ENCODE assay signal across 12 cellular contexts in the genomic region with DNA sequence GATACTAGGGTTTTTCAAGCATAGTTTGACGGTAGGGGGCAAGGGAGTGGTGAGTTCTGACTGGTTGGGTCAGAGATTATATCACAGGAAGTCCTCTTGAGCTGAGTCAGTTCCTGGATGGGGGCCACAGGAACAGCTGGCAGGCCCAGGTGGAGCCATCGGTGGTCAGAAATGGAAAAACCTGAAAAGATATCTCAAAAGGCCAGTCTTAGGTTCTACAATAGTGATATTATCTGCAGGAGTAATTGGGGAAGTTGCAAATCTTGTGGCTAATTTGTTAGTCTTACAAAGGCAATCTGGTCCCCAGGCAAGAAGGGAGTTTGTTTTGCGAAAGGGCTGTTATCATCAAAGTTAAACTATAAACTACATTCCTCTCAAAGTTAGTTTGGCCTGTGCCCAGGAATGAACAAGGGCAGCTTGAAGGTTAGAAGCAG.
A peak's percentile ranks its signal among the peaks of the same experiment; 100 is the strongest.
DNase-seq lines count a peak whose midpoint lies in the region; ATAC-seq and TF ChIP-seq lines count a peak whose summit lies in the region.
"Had no signal": no experiment of that assay in that cellular context is flagged by ENCODE, and none has a peak within 500 bp of the region (broad histone marks: within the 10 kb centered on the region; RNA-seq: fewer than 3 reads in every experiment).

No MANE protein-coding gene starts in this region.

- no peaks in the 10 kb centered on the region for H3K36me3 ChIP-seq in SK-N-SH (replicated peaks in 1 of 2; ENCODE audit: control insufficient read depth in 1 of 2, insufficient read depth in 2 of 2, low read length in 1 of 2)

- ATAC-seq in SK-N-SH treated with all-trans-retinoic acid at 6 μM for 48 hours: no peak
- ATAC-seq in HG03432 (IDR thresholded peaks at IDR 0.05; ENCODE audit: unreplicated experiment): peak; percentile 77
- peak; percentile 75 for ATAC-seq in stimulated activated effector memory CD8-positive, alpha-beta T cell treated with anti-CD3 and anti-CD28 coated beads, Interleukin-12 subunit alpha, Interleukin-12 subunit beta, amount 100 ng/mL, for 72 hours
- ATAC-seq: T-cell had no signal

- peaks cover 13% of the 10 kb centered on the region for H3K4me1 Mint-ChIP-seq in activated CD4-positive, alpha-beta memory T cell treated with anti-CD3 and anti-CD28 coated beads, Interleukin-2, amount 10 ng/mL, durations not matched to agents 7 days and 5 days
- peaks cover 8% of the 10 kb centered on the region for H3K4me1 Mint-ChIP-seq in stimulated activated effector memory CD8-positive, alpha-beta T cell treated with anti-CD3 and anti-CD28 coated beads, Interleukin-12 subunit alpha, Interleukin-12 subunit beta, amount 100 ng/mL, for 72 hours
- H3K4me1 Mint-ChIP-seq: activated naive CD4-positive, alpha-beta T cell treated with anti-CD3 and anti-CD28 coated beads, Interleukin-2, amount 50 U/mL, for 24 hours; nephron had no signal

- H3K4me2 ChIP-seq in SK-N-SH: no peak overlapping the region

- 13% methylated on average over 3 of the region's 3 CpGs for WGBS in SK-N-SH (ENCODE audit: low lambda C conversion rate)

- no peaks in the 10 kb centered on the region for H3K9me3 ChIP-seq in SK-N-SH

- no peaks in the 10 kb centered on the region for H3K36me3 Mint-ChIP-seq in activated CD4-positive, alpha-beta memory T cell treated with anti-CD3 and anti-CD28 coated beads, Interleukin-2, amount 10 ng/mL, durations not matched to agents 7 days and 5 days (ENCODE audit: low read depth)
- H3K36me3 Mint-ChIP-seq in stimulated activated effector memory CD8-positive, alpha-beta T cell treated with anti-CD3 and anti-CD28 coated beads, Interleukin-12 subunit alpha, Interleukin-12 subunit beta, amount 100 ng/mL, for 72 hours: no peaks in the 10 kb centered on the region
- H3K36me3 Mint-ChIP-seq: activated naive CD4-positive, alpha-beta T cell treated with anti-CD3 and anti-CD28 coated beads, Interleukin-2, amount 50 U/mL, for 24 hours; IgD-negative memory B cell; T-cell had no signal

- no peak overlapping the region for H2AFZ ChIP-seq in SK-N-SH (ENCODE audit: low read depth)

- no peak overlapping the region for H3K27ac ChIP-seq in SK-N-SH (ENCODE audit: low read depth in 2 of 2, low read length in 1 of 2)

- POLR2A ChIA-PET in SK-N-SH (lab: Yijun Ruan, JAX): no interaction called here
- POLR2A ChIA-PET in activated CD4-positive, alpha-beta memory T cell treated with anti-CD3 and anti-CD28 coated beads, Interleukin-2, amount 10 ng/mL, durations not matched to agents 7 days and 5 days (lab: Charles Lee): no interaction called here

- no peak overlapping the region for H3K9ac ChIP-seq in SK-N-SH

- H3K9me3 Mint-ChIP-seq in activated CD4-positive, alpha-beta memory T cell treated with anti-CD3 and anti-CD28 coated beads, Interleukin-2, amount 10 ng/mL, durations not matched to agents 7 days and 5 days: no peaks in the 10 kb centered on the region
- peaks cover 4% of the 10 kb centered on the region for H3K9me3 Mint-ChIP-seq in stimulated activated effector memory CD8-positive, alpha-beta T cell treated with anti-CD3 and anti-CD28 coated beads, Interleukin-12 subunit alpha, Interleukin-12 subunit beta, amount 100 ng/mL, for 72 hours
- H3K9me3 Mint-ChIP-seq: activated naive CD4-positive, alpha-beta T cell treated with anti-CD3 and anti-CD28 coated beads, Interleukin-2, amount 50 U/mL, for 24 hours; T-cell had no signal

- H3K27ac Mint-ChIP-seq in activated CD4-positive, alpha-beta memory T cell treated with anti-CD3 and anti-CD28 coated beads, Interleukin-2, amount 10 ng/mL, durations not matched to agents 7 days and 5 days: no peak overlapping the region
- H3K27ac Mint-ChIP-seq in stimulated activated effector memory CD8-positive, alpha-beta T cell treated with anti-CD3 and anti-CD28 coated beads, Interleukin-12 subunit alpha, Interleukin-12 subunit beta, amount 100 ng/mL, for 72 hours: peak overlapping the region; percentile 69
- H3K27ac Mint-ChIP-seq: activated naive CD4-positive, alpha-beta T cell treated with anti-CD3 and anti-CD28 coated beads, Interleukin-2, amount 50 U/mL, for 24 hours; T-cell had no signal

- H3K79me2 ChIP-seq in SK-N-SH (ENCODE audit: insufficient read depth): no peaks in the 10 kb centered on the region

- no peak overlapping the region for H3K4me3 ChIP-seq in SK-N-SH (ENCODE audit: low read depth in 2 of 2, low read length in 1 of 2)

- TF ChIP-seq RAD21 in SK-N-SH (IDR thresholded peaks at IDR 0.05; ENCODE audit: low read length): no peak

- no peak for TF ChIP-seq CTCF in SK-N-SH (IDR thresholded peaks at IDR 0.05)

- H3K9me2 ChIP-seq in SK-N-SH: no peaks in the 10 kb centered on the region

- no peak overlapping the region for H3K4me3 Mint-ChIP-seq in activated CD4-positive, alpha-beta memory T cell treated with anti-CD3 and anti-CD28 coated beads, Interleukin-2, amount 10 ng/mL, durations not matched to agents 7 days and 5 days
- H3K4me3 Mint-ChIP-seq in stimulated activated effector memory CD8-positive, alpha-beta T cell treated with anti-CD3 and anti-CD28 coated beads, Interleukin-12 subunit alpha, Interleukin-12 subunit beta, amount 100 ng/mL, for 72 hours: no peak overlapping the region
- H3K4me3 Mint-ChIP-seq: activated naive CD4-positive, alpha-beta T cell treated with anti-CD3 and anti-CD28 coated beads, Interleukin-2, amount 50 U/mL, for 24 hours; IgD-negative memory B cell; nephron; T-cell had no signal

- H4K20me1 ChIP-seq in SK-N-SH (ENCODE audit: insufficient read depth): no peaks in the 10 kb centered on the region

- CTCF ChIA-PET in SK-N-SH (lab: Yijun Ruan, JAX): interaction anchor here (1.0 to 1.1 kb wide), 2 partner anchors 10 to 60 kb away, joined by 3 to 8 read pairs; no protein-coding TSS in a partner anchor
- CTCF ChIA-PET in activated CD4-positive, alpha-beta memory T cell treated with anti-CD3 and anti-CD28 coated beads, Interleukin-2, amount 10 ng/mL, durations not matched to agents 7 days and 5 days (lab: Charles Lee): no interaction called here

- no peak for TF ChIP-seq EP300 in SK-N-SH (IDR thresholded peaks at IDR 0.05; ENCODE audit: borderline replicate concordance in 1 of 2, low read depth in 1 of 2, low read length in 1 of 2)

- H3K27me3 Mint-ChIP-seq in activated CD4-positive, alpha-beta memory T cell treated with anti-CD3 and anti-CD28 coated beads, Interleukin-2, amount 10 ng/mL, durations not matched to agents 7 days and 5 days: no peaks in the 10 kb centered on the region
- H3K27me3 Mint-ChIP-seq: activated naive CD4-positive, alpha-beta T cell treated with anti-CD3 and anti-CD28 coated beads, Interleukin-2, amount 50 U/mL, for 24 hours; IgD-negative memory B cell had no signal

- no peaks in the 10 kb centered on the region for H3K27me3 ChIP-seq in SK-N-SH (ENCODE audit: insufficient read depth)

- no peaks in the 10 kb centered on the region for H3F3A ChIP-seq in SK-N-SH (replicated peaks; ENCODE audit: insufficient read depth)

- H3K4me1 ChIP-seq in SK-N-SH (ENCODE audit: control insufficient read depth in 1 of 2, insufficient read depth in 2 of 2, low read depth in 1 of 2, low read length in 1 of 2): no peaks in the 10 kb centered on the region

- DNase-seq in SK-N-SH: no peak
- DNase-seq in activated CD4-positive, alpha-beta memory T cell treated with anti-CD3 and anti-CD28 coated beads, Interleukin-2, amount 10 ng/mL, durations not matched to agents 7 days and 5 days: peak; percentile 16
- no peak for DNase-seq in stimulated activated effector memory CD8-positive, alpha-beta T cell treated with anti-CD3 and anti-CD28 coated beads, Interleukin-12 subunit alpha, Interleukin-12 subunit beta, amount 100 ng/mL, for 72 hours (ENCODE audit: low spot score in 2 of 2)
- DNase-seq in kidney glomerular epithelial cell (lab: John Stamatoyannopoulos, UW): no peak
- no peak for DNase-seq in superior temporal gyrus (ENCODE audit: extremely low spot score)
- DNase-seq in NK-92 (lab: John Stamatoyannopoulos, UW; ENCODE audit: unreplicated experiment): no peak

TF ChIP-seq in SK-N-SH, 30 proteins besides CTCF, POLR2A, EP300 and RAD21 (continues in another document):
- no peak for TF ChIP-seq MEF2A (IDR thresholded peaks at IDR 0.05; ENCODE audit: borderline replicate concordance, low read depth)
- TF ChIP-seq EZH2phosphoT487 (IDR thresholded peaks at IDR 0.05; ENCODE audit: borderline replicate concordance, low read depth): no peak
- 0 out of 2 replicates have a peak, but pooled peaks have one; percentile 7 for TF ChIP-seq TCF12 (IDR thresholded peaks at IDR 0.05)
- TF ChIP-seq, protein P1, sequence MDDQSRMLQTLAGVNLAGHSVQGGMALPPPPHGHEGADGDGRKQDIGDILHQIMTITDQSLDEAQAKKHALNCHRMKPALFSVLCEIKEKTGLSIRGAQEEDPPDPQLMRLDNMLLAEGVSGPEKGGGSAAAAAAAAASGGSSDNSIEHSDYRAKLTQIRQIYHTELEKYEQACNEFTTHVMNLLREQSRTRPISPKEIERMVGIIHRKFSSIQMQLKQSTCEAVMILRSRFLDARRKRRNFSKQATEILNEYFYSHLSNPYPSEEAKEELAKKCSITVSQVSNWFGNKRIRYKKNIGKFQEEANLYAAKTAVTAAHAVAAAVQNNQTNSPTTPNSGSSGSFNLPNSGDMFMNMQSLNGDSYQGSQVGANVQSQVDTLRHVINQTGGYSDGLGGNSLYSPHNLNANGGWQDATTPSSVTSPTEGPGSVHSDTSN (IDR thresholded peaks at IDR 0.05): no peak
- TF ChIP-seq SMC3 (IDR thresholded peaks at IDR 0.05; ENCODE audit: low read depth, low read length): no peak

TF ChIP-seq in SK-N-SH treated with all-trans-retinoic acid at 6 μM for 48 hours, 23 proteins besides CTCF, POLR2A, EP300 and RAD21 (continues in another document):
- TF ChIP-seq, protein P2, sequence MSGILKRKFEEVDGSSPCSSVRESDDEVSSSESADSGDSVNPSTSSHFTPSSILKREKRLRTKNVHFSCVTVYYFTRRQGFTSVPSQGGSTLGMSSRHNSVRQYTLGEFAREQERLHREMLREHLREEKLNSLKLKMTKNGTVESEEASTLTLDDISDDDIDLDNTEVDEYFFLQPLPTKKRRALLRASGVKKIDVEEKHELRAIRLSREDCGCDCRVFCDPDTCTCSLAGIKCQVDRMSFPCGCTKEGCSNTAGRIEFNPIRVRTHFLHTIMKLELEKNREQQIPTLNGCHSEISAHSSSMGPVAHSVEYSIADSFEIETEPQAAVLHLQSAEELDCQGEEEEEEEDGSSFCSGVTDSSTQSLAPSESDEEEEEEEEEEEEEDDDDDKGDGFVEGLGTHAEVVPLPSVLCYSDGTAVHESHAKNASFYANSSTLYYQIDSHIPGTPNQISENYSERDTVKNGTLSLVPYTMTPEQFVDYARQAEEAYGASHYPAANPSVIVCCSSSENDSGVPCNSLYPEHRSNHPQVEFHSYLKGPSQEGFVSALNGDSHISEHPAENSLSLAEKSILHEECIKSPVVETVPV (CRISPR knock-in tag; IDR thresholded peaks at IDR 0.05): no peak
- no peak for TF ChIP-seq ZNF8 (CRISPR knock-in tag; IDR thresholded peaks at IDR 0.05)
- TF ChIP-seq CSDC2 (CRISPR knock-in tag; IDR thresholded peaks at IDR 0.05): no peak
- TF ChIP-seq ZFP30 (CRISPR knock-in tag; IDR thresholded peaks at IDR 0.05): no peak
- no peak for TF ChIP-seq BACH2 (CRISPR knock-in tag; IDR thresholded peaks at IDR 0.05; ENCODE audit: borderline replicate concordance)
- TF ChIP-seq RARB (CRISPR knock-in tag; IDR thresholded peaks at IDR 0.05): no peak
